Comparison of ENCODE assay signal across 16 cellular contexts in genomic region chr11:31714840-31715239, GRCh38.
"Had no signal": no experiment of that assay in that cellular context is flagged by ENCODE, and none has a peak within 500 bp of the region (broad histone marks: within the 10 kb centered on the region; RNA-seq: fewer than 3 reads in every experiment).

No MANE protein-coding gene starts in this region.

- H3K27ac Mint-ChIP-seq: activated CD8-positive, alpha-beta T cell treated with anti-CD3 and anti-CD28 coated beads, Interleukin-2, amount 10 ng/mL, durations not matched to agents 7 days and 5 days; activated naive CD4-positive, alpha-beta T cell treated with anti-CD3 and anti-CD28 coated beads for 36 hours; naive thymus-derived CD4-positive, alpha-beta T cell had no signal

- H3K9me3 Mint-ChIP-seq: activated naive CD4-positive, alpha-beta T cell treated with anti-CD3 and anti-CD28 coated beads for 36 hours had no signal

- ATAC-seq: activated CD8-positive, alpha-beta T cell treated with anti-CD3 and anti-CD28 coated beads, Interleukin-2, amount 10 ng/mL, durations not matched to agents 7 days and 5 days; foreskin keratinocyte; heart left ventricle; left lobe of liver; naive thymus-derived CD4-positive, alpha-beta T cell had no signal

- DNase-seq: activated CD4-positive, alpha-beta T cell treated with anti-CD3 and anti-CD28 coated beads for 48 hours; activated CD8-positive, alpha-beta memory T cell treated with anti-CD3 and anti-CD28 coated beads, Interleukin-2, amount 50 U/mL, for 48 hours; activated CD8-positive, alpha-beta T cell treated with anti-CD3 and anti-CD28 coated beads, Interleukin-2, amount 10 ng/mL, durations not matched to agents 7 days and 5 days; activated naive CD4-positive, alpha-beta T cell treated with anti-CD3 and anti-CD28 coated beads for 36 hours; colonic mucosa; effector CD4-positive, alpha-beta T cell; heart left ventricle; islet precursor cell; mammary epithelial cell; naive thymus-derived CD4-positive, alpha-beta T cell; retina; stimulated activated CD4-positive, alpha-beta T cell treated with anti-CD3 and anti-CD28 coated beads, Interleukin-15, amount 100 ng/mL, for 24 hours; stimulated activated CD4-positive, alpha-beta T cell treated with anti-CD3 and anti-CD28 coated beads, Interleukin-4, amount 100 ng/mL, for 4 hours; thyroid gland had no signal

- H3K4me3 Mint-ChIP-seq: activated CD8-positive, alpha-beta T cell treated with anti-CD3 and anti-CD28 coated beads, Interleukin-2, amount 10 ng/mL, durations not matched to agents 7 days and 5 days; activated naive CD4-positive, alpha-beta T cell treated with anti-CD3 and anti-CD28 coated beads for 36 hours; naive thymus-derived CD4-positive, alpha-beta T cell had no signal
